Comparison of ENCODE assay signal across 8 cellular contexts in the genomic region with DNA sequence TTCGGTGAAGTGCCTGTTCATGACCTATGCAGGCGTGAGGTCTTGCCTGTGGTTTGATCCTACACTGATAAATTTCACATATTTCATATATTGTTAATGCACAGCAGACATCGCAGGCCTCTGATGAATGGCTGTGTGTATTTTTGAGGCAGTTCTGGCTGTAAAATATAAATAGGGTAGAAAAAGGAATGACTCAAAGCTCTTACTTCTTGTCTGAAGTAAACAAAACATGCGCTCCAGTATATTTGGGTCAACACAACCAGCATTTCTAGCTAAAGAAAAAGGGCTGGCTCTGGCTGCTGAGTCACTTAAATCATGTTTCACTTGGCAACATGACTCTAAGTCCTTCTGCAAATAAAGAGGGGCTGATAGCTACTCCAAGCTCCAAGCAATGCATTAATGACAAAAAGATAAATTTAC. TPM values are rescaled to one million over a fixed set of nuclear protein-coding genes. Genes with fewer than 3 reads are reported as not detected.
A peak's percentile ranks its signal among the peaks of the same experiment; 100 is the strongest.
DNase-seq lines count a peak whose midpoint lies in the region; ATAC-seq and TF ChIP-seq lines count a peak whose summit lies in the region.

No MANE protein-coding gene starts in this region.

- H3K9me3 ChIP-seq in heart left ventricle (no peaks in the 10 kb centered on the region), adrenal gland (replicated peaks in 1 of 3) (no peaks in the 10 kb centered on the region), uterus (no peaks in the 10 kb centered on the region)
- no peaks in the 10 kb centered on the region for H3K9me3 ChIP-seq in CD4-positive, alpha-beta T cell (ENCODE audit: control insufficient read depth, low read length)

- intact Hi-C loops in heart left ventricle (cut with DNase I) (no loop called here), Right ventricle myocardium inferior (cut with DNase I) (no loop called here), adrenal gland (cut with DNase I) (no loop called here), uterus (cut with DNase I; ENCODE audit: low total_unique reads) (no loop called here)
- intact Hi-C loops in CD4-positive, alpha-beta T cell (cut with DNase I, micrococcal nuclease), result loop anchor here in 1 of 2 experiments (10.0 kb wide), 1 partner anchor 830 kb away; no protein-coding TSS in a partner anchor

- CTCF ChIA-PET in CD4-positive, alpha-beta T cell (lab: Charles Lee), result no interaction called here

- WGBS in heart left ventricle, 4 donors, result 63 to 73% (median 69%) methylated on average over 4 of the region's 4 CpGs
- 25 to 38% (median 32%) methylated on average over 4 of the region's 4 CpGs for WGBS in adrenal gland, 4 donors
- WGBS in mesendoderm (ENCODE audit: extremely low coverage, insufficient coverage, low lambda C conversion rate), result no CpG with 5 or more reads among the region's 4 CpGs

- ATAC-seq in heart left ventricle, result peak in 3 of 4 donors; percentile 40 to 80 (median 70)
- no peak for ATAC-seq in Right ventricle myocardium inferior
- no peak for ATAC-seq in CD4-positive, alpha-beta T cell (ENCODE audit: poor library complexity)

- no peak overlapping the region for H2AK5ac ChIP-seq in mesendoderm (ENCODE audit: low read length)

- DNase-seq in heart left ventricle (no peak), Right ventricle myocardium inferior (ENCODE audit: missing footprints) (no peak), adrenal gland (peak in 5 of 7 donors; percentile 47 to 70 (median 64)), kidney glomerular epithelial cell (lab: John Stamatoyannopoulos, UW) (peak; percentile 20), uterus (peak in 1 of 2 donors; percentile 37), NCI-H2171 (lab: John Stamatoyannopoulos, UW) (no peak), mesendoderm (no peak)
- no peak for DNase-seq in CD4-positive, alpha-beta T cell

- H3K27ac ChIP-seq in heart left ventricle (peak overlapping the region in 1 of 12 donors; percentile 15), adrenal gland (peak overlapping the region in 3 of 5 donors; percentile 4 to 39 (median 35)), uterus (peak overlapping the region; percentile 37 to 49), mesendoderm (ENCODE audit: low read depth, low read length) (no peak overlapping the region)
- H3K27ac ChIP-seq in CD4-positive, alpha-beta T cell (ENCODE audit: low read depth, low read length), result no peak overlapping the region

- no peak overlapping the region for H3K4me2 ChIP-seq in mesendoderm (ENCODE audit: low read length)

- no peak overlapping the region for H3K4ac ChIP-seq in mesendoderm (ENCODE audit: low read depth, low read length)

- TF ChIP-seq CTCF in heart left ventricle (IDR thresholded peaks at IDR 0.05) (no peak), adrenal gland (IDR thresholded peaks at IDR 0.05) (no peak), uterus (IDR thresholded peaks at IDR 0.05) (no peak)
- no peak for TF ChIP-seq CTCF in CD4-positive, alpha-beta T cell (IDR thresholded peaks at IDR 0.05)

- no peaks in the 10 kb centered on the region for H3K27me3 ChIP-seq in heart left ventricle
- no peaks in the 10 kb centered on the region for H3K27me3 ChIP-seq in adrenal gland
- no peaks in the 10 kb centered on the region for H3K27me3 ChIP-seq in uterus
- H3K27me3 ChIP-seq in mesendoderm (ENCODE audit: insufficient read depth, low read length, poor library complexity), result no peaks in the 10 kb centered on the region
- no peaks in the 10 kb centered on the region for H3K27me3 ChIP-seq in CD4-positive, alpha-beta T cell (ENCODE audit: control insufficient read depth, insufficient read depth, low read length)

- H3K79me1 ChIP-seq in mesendoderm (ENCODE audit: low read length), result no peaks in the 10 kb centered on the region

- H3K56ac ChIP-seq in mesendoderm (ENCODE audit: low read length), result no peak overlapping the region

- H3K18ac ChIP-seq in mesendoderm (ENCODE audit: low read length), result no peak overlapping the region

- no peak overlapping the region for H3K27ac Mint-ChIP-seq in CD4-positive, alpha-beta T cell

- no peak overlapping the region for H2BK15ac ChIP-seq in mesendoderm (replicated peaks; ENCODE audit: low read depth)

- H3K36me3 Mint-ChIP-seq in CD4-positive, alpha-beta T cell (ENCODE audit: low read depth), result no peaks in the 10 kb centered on the region

- H3K4me3 ChIP-seq in heart left ventricle, result no peak overlapping the region
- no peak overlapping the region for H3K4me3 ChIP-seq in adrenal gland
- H3K4me3 ChIP-seq in uterus, result no peak overlapping the region
- H3K4me3 ChIP-seq in mesendoderm (ENCODE audit: low read length), result no peak overlapping the region

- H3K9me3 Mint-ChIP-seq in CD4-positive, alpha-beta T cell, result no peaks in the 10 kb centered on the region

- POLR2A ChIA-PET in CD4-positive, alpha-beta T cell (lab: Charles Lee), result no interaction called here

- no peak overlapping the region for H2BK120ac ChIP-seq in mesendoderm (ENCODE audit: low read depth, low read length)

- H4K5ac ChIP-seq in mesendoderm (ENCODE audit: low read length), result no peak overlapping the region

- TF ChIP-seq POLR2A in heart left ventricle (IDR thresholded peaks at IDR 0.05) (no peak), adrenal gland (IDR thresholded peaks at IDR 0.05) (peak in 1 of 2 donors; percentile 6), uterus (IDR thresholded peaks at IDR 0.05) (no peak)

- H4K8ac ChIP-seq in mesendoderm (ENCODE audit: low read depth, low read length), result no peak overlapping the region

- H3K79me2 ChIP-seq in mesendoderm (ENCODE audit: control insufficient read depth, insufficient read depth, low read length), result no peaks in the 10 kb centered on the region

- H3K4me3 Mint-ChIP-seq in CD4-positive, alpha-beta T cell, result no peak overlapping the region

- H2BK5ac ChIP-seq in mesendoderm (ENCODE audit: low read length), result no peak overlapping the region

- H3K9ac ChIP-seq in mesendoderm (ENCODE audit: low read length), result no peak overlapping the region

- H3K27me3 Mint-ChIP-seq in CD4-positive, alpha-beta T cell, result peaks cover 5% of the 10 kb centered on the region

- no peaks in the 10 kb centered on the region for H3K36me3 ChIP-seq in heart left ventricle
- H3K36me3 ChIP-seq in adrenal gland (replicated peaks in 1 of 2), result no peaks in the 10 kb centered on the region
- no peaks in the 10 kb centered on the region for H3K36me3 ChIP-seq in uterus
- H3K36me3 ChIP-seq in mesendoderm (ENCODE audit: control insufficient read depth, insufficient read depth, low read length), result no peaks in the 10 kb centered on the region

- no peak overlapping the region for H3K23ac ChIP-seq in mesendoderm (ENCODE audit: low read length)

- no peaks in the 10 kb centered on the region for H3K4me1 Mint-ChIP-seq in CD4-positive, alpha-beta T cell (ENCODE audit: low read depth)

- H3K4me1 ChIP-seq in heart left ventricle (peaks cover 0 to 28% (median 21%) of the 10 kb centered on the region in 12 donors), adrenal gland (replicated peaks in 1 of 2) (peaks cover 23 to 44% of the 10 kb centered on the region in 2 donors), uterus (peaks cover 0 to 10% of the 10 kb centered on the region in 2 donors), mesendoderm (ENCODE audit: control insufficient read depth, low read depth, low read length) (no peaks in the 10 kb centered on the region)

RNA-seq across cellular contexts. Expression of gene TMCC3, which starts 54.1 kb away (rescaled TPM):
- total RNA-seq in heart left ventricle (1 to 10 TPM; 1.1 to 8.2 (median 2.9) TPM), Right ventricle myocardium inferior (1.5 TPM), adrenal gland (10 to 100 TPM in 1 of 8 donors, 1 to 10 TPM in 7; 2.4 to 13.4 (median 6.7) TPM), uterus (10 to 100 TPM; 12.4 to 47.3 (median 32.7) TPM)
- polyA plus RNA-seq in heart left ventricle (1 to 10 TPM in 1 of 2 donors, under 1 TPM in 1; 0.69 to 4.0 TPM), adrenal gland (1 to 10 TPM; 1.2 to 9.3 (median 2.2) TPM)
- 0.53 TPM for polyA plus RNA-seq in mesendoderm (2013, experiment 1 of 2)
- polyA plus RNA-seq in mesendoderm (2013, experiment 2 of 2), result 0.67 TPM
- total RNA-seq in CD4-positive, alpha-beta T cell, result 1 to 10 TPM in 1 of 2 experiments, under 1 TPM in 1; 0.78 to 1.3 TPM

Comparison
In these comparisons a context has a peak if more than half of its experiments do, and no peak if none do; other contexts are left out.
1. ATAC-seq: peak in heart left ventricle (3 of 4); none in Right ventricle myocardium inferior (single experiment) and CD4-positive, alpha-beta T cell (single experiment).
2. DNase-seq: peak in adrenal gland (5 of 7) and kidney glomerular epithelial cell (single experiment); none in heart left ventricle (0 of 5), Right ventricle myocardium inferior (single experiment), NCI-H2171 (single experiment), mesendoderm (single experiment) and CD4-positive, alpha-beta T cell (0 of 10).
3. H3K27ac ChIP-seq: peak in adrenal gland (3 of 5) and uterus (2 of 2); none in mesendoderm (single experiment) and CD4-positive, alpha-beta T cell (single experiment).